ENCODE assay signal across 8 cellular contexts in the genomic region with DNA sequence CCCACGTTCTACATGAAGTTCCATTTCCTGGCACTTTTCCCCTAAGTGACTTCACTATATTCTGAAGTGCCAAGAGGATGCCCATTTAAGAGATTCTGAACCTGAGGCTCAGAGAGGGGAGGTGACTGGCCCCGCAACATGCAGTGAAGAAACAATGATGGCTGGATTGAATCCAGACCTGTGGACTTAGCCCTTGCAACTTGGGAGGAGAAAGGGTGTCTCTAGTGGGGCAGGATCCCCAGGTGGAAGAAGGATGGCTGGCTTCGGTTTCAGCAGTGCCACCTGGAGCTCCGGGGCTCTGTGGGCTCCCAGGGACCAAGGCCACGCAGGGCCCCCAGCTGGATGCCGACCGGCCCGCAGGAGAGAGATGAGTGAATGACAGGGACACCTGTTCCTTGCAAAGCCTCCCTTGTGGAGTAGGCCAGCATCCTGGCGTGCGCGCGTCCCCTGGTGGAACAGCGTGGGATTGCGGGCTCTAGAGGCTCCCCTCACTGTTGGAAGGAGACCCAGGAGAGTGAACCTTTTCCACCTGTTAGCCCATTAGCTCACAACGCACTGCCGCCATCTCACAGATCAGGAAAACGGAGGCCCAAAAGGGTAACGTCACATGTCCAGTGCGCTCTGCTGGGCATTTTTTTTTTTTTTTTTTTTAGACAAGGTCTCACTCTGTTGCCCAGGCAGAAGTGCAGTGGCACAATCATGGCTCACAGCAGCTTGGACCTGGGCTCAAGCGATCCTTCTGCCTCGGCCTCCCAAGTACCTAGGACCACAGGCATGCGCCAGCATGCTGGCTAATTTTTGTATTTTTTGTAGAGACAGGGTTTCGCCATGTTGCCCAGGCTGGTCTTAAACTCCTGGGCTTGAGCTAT.
DNase-seq lines count a peak whose midpoint lies in the region; ATAC-seq and TF ChIP-seq lines count a peak whose summit lies in the region.

No MANE protein-coding gene starts in this region.

- H3K27me3 Mint-ChIP-seq in CD4-positive, alpha-beta memory T cell, result peaks cover 2 to 3% of the 10 kb centered on the region in 2 donors
- no peaks in the 10 kb centered on the region for H3K27me3 Mint-ChIP-seq in type B pancreatic cell

- no peaks in the 10 kb centered on the region for H3K36me3 Mint-ChIP-seq in CD4-positive, alpha-beta memory T cell
- H3K36me3 Mint-ChIP-seq in type B pancreatic cell, result no peaks in the 10 kb centered on the region

- H3K27me3 ChIP-seq in CD4-positive, alpha-beta memory T cell (ENCODE audit: insufficient read depth, low read length), result no peaks in the 10 kb centered on the region
- H3K27me3 ChIP-seq in OCI-LY3 (ENCODE audit: low read depth, low read length), result peaks cover 5% of the 10 kb centered on the region; the same call in 1 of the 2 replicates
- H3K27me3 ChIP-seq in esophagus squamous epithelium, result no peaks in the 10 kb centered on the region

- H3K9me3 ChIP-seq in CD4-positive, alpha-beta memory T cell (ENCODE audit: control insufficient read depth in 1 of 2, low read length in 2 of 2), result no peaks in the 10 kb centered on the region
- H3K9me3 ChIP-seq in OCI-LY3 (ENCODE audit: insufficient read depth, low read length) (no peaks in the 10 kb centered on the region), esophagus squamous epithelium (no peaks in the 10 kb centered on the region)

- H3K4me3 ChIP-seq in CD4-positive, alpha-beta memory T cell (ENCODE audit: low read length in 2 of 2), result no peak overlapping the region
- H3K4me3 ChIP-seq in OCI-LY3 (ENCODE audit: low read length) (no peak overlapping the region), esophagus squamous epithelium (no peak overlapping the region)

- H3K4me2 ChIP-seq in OCI-LY3 (ENCODE audit: low read length), result 0 out of 2 replicates have a peak overlapping the region, but pooled peaks have one; percentile 5

- DNase-seq in CD4-positive, alpha-beta memory T cell, result peak; percentile 45 to 68 (median 62)
- DNase-seq in activated T-cell treated with anti-CD3 and anti-CD28 coated beads, Interleukin-2, amount 50 U/mL, for 1 hour, result peak; percentile 82
- DNase-seq in esophagus squamous epithelium (lab: John Stamatoyannopoulos, UW) (no peak), occipital lobe (lab: John Stamatoyannopoulos, UW) (peak; percentile 23), type B pancreatic cell (ENCODE audit: extremely low spot score, unreplicated experiment) (peak; percentile 84)

- H3K4me1 Mint-ChIP-seq in CD4-positive, alpha-beta memory T cell, result peaks cover 19 to 27% (median 24%) of the 10 kb centered on the region in 4 donors
- peaks cover 9% of the 10 kb centered on the region for H3K4me1 Mint-ChIP-seq in type B pancreatic cell (ENCODE audit: unreplicated experiment)

- H3K9ac ChIP-seq in OCI-LY3 (ENCODE audit: low read length), result no peak overlapping the region

- TF ChIP-seq CTCF in OCI-LY3 (IDR thresholded peaks at IDR 0.05; ENCODE audit: low read depth, low read length), result peak; percentile 80
- peak; percentile 47 to 88 (median 85) for TF ChIP-seq CTCF in esophagus squamous epithelium (IDR thresholded peaks at IDR 0.05)
- TF ChIP-seq CTCF in type B pancreatic cell (conservative IDR thresholded peaks at IDR 0.05), result peak; percentile 84

- CTCF ChIA-PET in CD4-positive, alpha-beta memory T cell (lab: Charles Lee; ENCODE audit: partially characterized antibody), result interaction anchor here (0.7 to 3.8 kb wide), 12 partner anchors 9 to 680 kb away, joined by 3 to 34 read pairs (median 7); no protein-coding TSS in a partner anchor

- no peaks in the 10 kb centered on the region for H3K36me3 ChIP-seq in CD4-positive, alpha-beta memory T cell (ENCODE audit: insufficient read depth, low read length)
- H3K36me3 ChIP-seq in OCI-LY3 (replicated peaks; ENCODE audit: low read depth, low read length) (no peaks in the 10 kb centered on the region), esophagus squamous epithelium (peaks cover 0 to 34% (median 0%) of the 10 kb centered on the region in 3 donors)

- 29 to 44% methylated on average over 14 to 18 of the region's 23 CpGs for WGBS in esophagus squamous epithelium, 2 donors

- H3K27ac ChIP-seq in CD4-positive, alpha-beta memory T cell (ENCODE audit: low read depth, low read length), result no peak overlapping the region
- H3K27ac ChIP-seq in OCI-LY3 (ENCODE audit: low read length), result no peak overlapping the region
- H3K27ac ChIP-seq in esophagus squamous epithelium, result no peak overlapping the region

- no peak overlapping the region for H3K4me3 Mint-ChIP-seq in CD4-positive, alpha-beta memory T cell
- H3K4me3 Mint-ChIP-seq in type B pancreatic cell, result no peak overlapping the region

- no peaks in the 10 kb centered on the region for H4K20me1 ChIP-seq in OCI-LY3 (ENCODE audit: insufficient read depth, low read length)

- H3K79me2 ChIP-seq in OCI-LY3 (ENCODE audit: low read length), result no peaks in the 10 kb centered on the region

- H3K9me3 Mint-ChIP-seq in CD4-positive, alpha-beta memory T cell, result no peaks in the 10 kb centered on the region
- no peaks in the 10 kb centered on the region for H3K9me3 Mint-ChIP-seq in type B pancreatic cell

- ATAC-seq in HG03108 (IDR thresholded peaks at IDR 0.05; ENCODE audit: unreplicated experiment), result peak; percentile 52
- ATAC-seq in HG02938 (IDR thresholded peaks at IDR 0.05; ENCODE audit: unreplicated experiment), result no peak

- POLR2A ChIA-PET in CD4-positive, alpha-beta memory T cell (lab: Charles Lee; ENCODE audit: partially characterized antibody), result interaction anchor here (0.6 to 1.5 kb wide), 3 partner anchors 10 to 151 kb away, joined by 3 to 6 read pairs (median 5); no protein-coding TSS in a partner anchor

- TF ChIP-seq POLR2A in esophagus squamous epithelium (IDR thresholded peaks at IDR 0.05), result no peak

- H3K4me1 ChIP-seq in CD4-positive, alpha-beta memory T cell (ENCODE audit: insufficient read depth, low read length), result peaks cover 21% of the 10 kb centered on the region
- H3K4me1 ChIP-seq in OCI-LY3 (ENCODE audit: low read length) (0 out of 2 replicates have a peak, but pooled peaks cover 3% of the 10 kb centered on the region), esophagus squamous epithelium (peaks cover 0 to 22% (median 4%) of the 10 kb centered on the region in 3 donors)

- intact Hi-C loops in CD4-positive, alpha-beta memory T cell (cut with micrococcal nuclease), result no loop called here
- intact Hi-C loops in esophagus squamous epithelium (cut with DNase I), result no loop called here

- H2AFZ ChIP-seq in OCI-LY3 (ENCODE audit: low read depth, low read length), result 0 out of 2 replicates have a peak overlapping the region, but pooled peaks have one; percentile 29

- H3K27ac Mint-ChIP-seq in CD4-positive, alpha-beta memory T cell, result peak overlapping the region in 1 of 7 donors; percentile 24
- peak overlapping the region; percentile 6 for H3K27ac Mint-ChIP-seq in type B pancreatic cell
